ENCODE assay signal across 8 cellular contexts in genomic region chr19:48967346-48968178, GRCh38. TPM values are rescaled to one million over a fixed set of nuclear protein-coding genes. Genes with fewer than 3 reads are reported as not detected.
DNase-seq lines count a peak whose midpoint lies in the region; ATAC-seq, FAIRE-seq and TF ChIP-seq lines count a peak whose summit lies in the region.

No MANE protein-coding gene starts in this region.

- peaks cover 11% of the 10 kb centered on the region for H3K79me2 ChIP-seq in KMS-11 (ENCODE audit: insufficient read depth, low read depth)
- H3K79me2 ChIP-seq in astrocyte (ENCODE audit: insufficient read depth, low read length): peaks cover 20% of the 10 kb centered on the region
- H3K79me2 ChIP-seq in PC-3 (ENCODE audit: low read length): peaks cover 14% of the 10 kb centered on the region

- H3K9me3 Mint-ChIP-seq in astrocyte (ENCODE audit: unreplicated experiment): no peaks in the 10 kb centered on the region

- no peak for TF ChIP-seq CTCF in KMS-11 (conservative IDR thresholded peaks at IDR 0.05; ENCODE audit: low read depth, low read length)
- no peak for TF ChIP-seq CTCF in astrocyte (IDR thresholded peaks at IDR 0.05; ENCODE audit: insufficient read depth, low read depth, low read length)
- no peak for TF ChIP-seq CTCF in right lobe of liver (IDR thresholded peaks at IDR 0.05)
- TF ChIP-seq CTCF in upper lobe of right lung (IDR thresholded peaks at IDR 0.05): no peak
- TF ChIP-seq CTCF in PC-3 (conservative IDR thresholded peaks at IDR 0.05; ENCODE audit: low read depth, low read length): no peak

- H3K4me3 ChIP-seq in KMS-11 (IDR thresholded peaks at IDR 0.05; ENCODE audit: insufficient read depth, low read depth, low read length) (no peak overlapping the region), astrocyte (ENCODE audit: insufficient read depth, low read depth, low read length) (no peak overlapping the region), right lobe of liver (peak overlapping the region; percentile 84 to 97 (median 87)), upper lobe of right lung (peak overlapping the region; percentile 89), PC-3 (ENCODE audit: low read length) (no peak overlapping the region)

- POLR2A ChIA-PET in PC-3 (lab: Charles Lee; ENCODE audit: unreplicated experiment): interaction anchor here (0.6 kb wide), 1 partner anchor 181 kb away, joined by 18 read pairs; no protein-coding TSS in a partner anchor

- WGBS in right lobe of liver (ENCODE audit: insufficient coverage, low coverage, low lambda C conversion rate, missing lambda C conversion rate): 27% methylated on average over 10 of the region's 14 CpGs

- H3K4me2 ChIP-seq in KMS-11 (peak overlapping the region; percentile 99; the same call in 1 of the 2 replicates), astrocyte (ENCODE audit: low read length) (peak overlapping the region; percentile 90), PC-3 (ENCODE audit: low read length) (no peak overlapping the region)

- H3K4me1 ChIP-seq in KMS-11 (ENCODE audit: low read depth, poor library complexity, severe bottlenecking) (peaks cover 33% of the 10 kb centered on the region), astrocyte (ENCODE audit: insufficient read depth, low read length) (peaks cover 31% of the 10 kb centered on the region), right lobe of liver (peaks cover 0 to 11% (median 0%) of the 10 kb centered on the region in 4 donors), upper lobe of right lung (peaks cover 38% of the 10 kb centered on the region), PC-3 (ENCODE audit: insufficient read depth, low read length) (peaks cover 26% of the 10 kb centered on the region)

- H3K36me3 ChIP-seq in KMS-11 (ENCODE audit: insufficient read depth) (no peaks in the 10 kb centered on the region), astrocyte (ENCODE audit: insufficient read depth, low read length) (peaks cover 11% of the 10 kb centered on the region), right lobe of liver (peaks cover 0 to 28% (median 1%) of the 10 kb centered on the region in 4 donors), upper lobe of right lung (peaks cover 23% of the 10 kb centered on the region), PC-3 (ENCODE audit: low read depth, low read length) (peaks cover 17% of the 10 kb centered on the region; the same call in 1 of the 2 replicates)

- TF ChIP-seq POLR2A in right lobe of liver (IDR thresholded peaks at IDR 0.05): peak; percentile 31

- H3K4me1 Mint-ChIP-seq in astrocyte (ENCODE audit: low read depth, unreplicated experiment): peaks cover 29% of the 10 kb centered on the region

- peak overlapping the region; percentile 99 for H3K4me3 Mint-ChIP-seq in astrocyte (ENCODE audit: unreplicated experiment)

- H3K9ac ChIP-seq in KMS-11 (no peak overlapping the region), astrocyte (ENCODE audit: low read length) (peak overlapping the region; percentile 93), PC-3 (ENCODE audit: low read length) (no peak overlapping the region)

- no peaks in the 10 kb centered on the region for H3K9me2 ChIP-seq in PC-3 (replicated peaks; ENCODE audit: low read length)

- H3K27ac ChIP-seq in KMS-11 (no peak overlapping the region), astrocyte (ENCODE audit: low read depth, low read length) (no peak overlapping the region), right lobe of liver (peak overlapping the region; percentile 93 to 99 (median 97)), upper lobe of right lung (peak overlapping the region; percentile 95), PC-3 (ENCODE audit: low read length) (no peak overlapping the region)

- peak; percentile 0 to 23 (median 9) for ATAC-seq in right lobe of liver
- ATAC-seq in upper lobe of right lung: peak; percentile 19
- ATAC-seq in PC-3: no peak
- no peak for ATAC-seq in HG03469 (IDR thresholded peaks at IDR 0.05; ENCODE audit: unreplicated experiment)

- no peaks in the 10 kb centered on the region for H4K20me1 ChIP-seq in KMS-11 (ENCODE audit: insufficient read depth)
- peaks cover 52% of the 10 kb centered on the region for H4K20me1 ChIP-seq in astrocyte (ENCODE audit: insufficient read depth, low read length)
- H4K20me1 ChIP-seq in PC-3 (ENCODE audit: low read length): 0 out of 2 replicates have a peak, but pooled peaks cover 5% of the 10 kb centered on the region

- no TSS peak for BruUV-seq in PC-3 (replicated peaks; lab: Mats Ljungman, UMichigan)

- peak; percentile 96 for DNase-seq in CD1c-positive myeloid dendritic cell (ENCODE audit: extremely low spot score)
- DNase-seq in astrocyte (ENCODE audit: low read depth): peak; percentile 42
- peak; percentile 66 to 85 (median 76) for DNase-seq in right lobe of liver
- DNase-seq in upper lobe of right lung: peak; percentile 77
- DNase-seq in PC-3: no peak
- DNase-seq in NCI-H2107 (lab: John Stamatoyannopoulos, UW): no peak

- no peaks in the 10 kb centered on the region for H3K27me3 Mint-ChIP-seq in astrocyte (ENCODE audit: low read depth, unreplicated experiment)

- CTCF ChIA-PET in PC-3 (lab: Charles Lee): interaction anchor here (0.6 kb wide), 1 partner anchor 11 kb away, joined by 5 read pairs; no protein-coding TSS in a partner anchor

- no peak for FAIRE-seq in astrocyte (lab: Jason Lieb, UNC)

- no peak overlapping the region for H2AFZ ChIP-seq in KMS-11 (ENCODE audit: low read depth)
- H2AFZ ChIP-seq in astrocyte (ENCODE audit: low read depth, low read length): no peak overlapping the region
- H2AFZ ChIP-seq in PC-3 (ENCODE audit: low read length): no peak overlapping the region

- H3K27ac Mint-ChIP-seq in astrocyte (ENCODE audit: unreplicated experiment): peak overlapping the region; percentile 85

- peaks cover 29% of the 10 kb centered on the region for H3K36me3 Mint-ChIP-seq in astrocyte (ENCODE audit: low read depth, unreplicated experiment)

- H3K27me3 ChIP-seq in KMS-11 (ENCODE audit: insufficient read depth, low read depth) (no peaks in the 10 kb centered on the region), astrocyte (ENCODE audit: insufficient read depth, low read length) (no peaks in the 10 kb centered on the region), right lobe of liver (no peaks in the 10 kb centered on the region), upper lobe of right lung (no peaks in the 10 kb centered on the region), PC-3 (ENCODE audit: low read length) (no peaks in the 10 kb centered on the region)

- H3K9me3 ChIP-seq in astrocyte (ENCODE audit: insufficient read depth, low read depth, low read length) (no peaks in the 10 kb centered on the region), right lobe of liver (no peaks in the 10 kb centered on the region), upper lobe of right lung (no peaks in the 10 kb centered on the region), PC-3 (ENCODE audit: low read length) (no peaks in the 10 kb centered on the region)

- H3F3A ChIP-seq in PC-3 (ENCODE audit: low read length, unreplicated experiment): peaks cover 5% of the 10 kb centered on the region

- intact Hi-C loops in right lobe of liver (cut with DNase I): loop anchor here in 1 of 2 donors (10.0 kb wide), 1 partner anchor 63 kb away; the partner anchor contains the start of gene NUCB1
- intact Hi-C loops in upper lobe of right lung (cut with DNase I): no loop called here
- intact Hi-C loops in PC-3 (cut with micrococcal nuclease): no loop called here

RNA-seq across cellular contexts. Expression of gene FTL, which starts 2.5 kb away (rescaled TPM):
- 3,402 and 4,020 TPM in 2 replicates for total RNA-seq in astrocyte
- total RNA-seq in right lobe of liver: over 10,000 TPM in 3 of 6 experiments, 1,000 to 10,000 TPM in 3; 5,005 to 19,229 (median 10,447) TPM
- 7,346 TPM for total RNA-seq in upper lobe of right lung
- total RNA-seq in PC-3 (2014; rRNA removed): 1,109 and 1,250 TPM in 2 replicates

RNA-seq across cellular contexts. Expression of gene BAX, which starts 12.9 kb away (rescaled TPM):
- total RNA-seq in astrocyte (169 and 174 TPM in 2 replicates), right lobe of liver (10 to 100 TPM; 15.9 to 54.1 (median 30.8) TPM), upper lobe of right lung (127 TPM), PC-3 (2014; rRNA removed) (43.0 and 44.8 TPM in 2 replicates)

RNA-seq across cellular contexts. Expression of gene GYS1, which starts 25.5 kb away (rescaled TPM):
- total RNA-seq in astrocyte (86.0 and 86.8 TPM in 2 replicates), right lobe of liver (10 to 100 TPM in 2 of 6 experiments, 1 to 10 TPM in 4; 4.7 to 12.5 (median 8.9) TPM), upper lobe of right lung (35.1 TPM), PC-3 (2014; rRNA removed) (38.6 and 54.0 TPM in 2 replicates)

RNA-seq across cellular contexts. Expression of gene RUVBL2, which starts 26.1 kb away (rescaled TPM):
- total RNA-seq in astrocyte: 105 and 106 TPM in 2 replicates
- 10 to 100 TPM; 22.8 to 66.7 (median 32.3) TPM for total RNA-seq in right lobe of liver
- total RNA-seq in upper lobe of right lung: 37.6 TPM
- 291 and 421 TPM in 2 replicates for total RNA-seq in PC-3 (2014; rRNA removed)

RNA-seq across cellular contexts. Expression of gene DHDH, which starts 34.1 kb away (rescaled TPM):
- total RNA-seq in astrocyte (0.45 TPM in 1 of 2 replicates, not detected in the other), right lobe of liver (under 1 TPM in 1 of 6 experiments, not detected in 5; 0.29 TPM), upper lobe of right lung (3.0 TPM), PC-3 (2014; rRNA removed) (1.6 and 1.8 TPM in 2 replicates)

Comparison
In these comparisons a context has a peak if more than half of its experiments do, and no peak if none do; other contexts are left out.
1. DNase-seq: peak in CD1c-positive myeloid dendritic cell (single experiment), astrocyte (single experiment), right lobe of liver (3 of 3) and upper lobe of right lung (single experiment); none in PC-3 (single experiment) and NCI-H2107 (single experiment).
2. H3K27ac ChIP-seq: peak in right lobe of liver (3 of 3) and upper lobe of right lung (single experiment); none in KMS-11 (single experiment), astrocyte (single experiment) and PC-3 (single experiment).
3. H3K4me3 ChIP-seq: peak in right lobe of liver (3 of 3) and upper lobe of right lung (single experiment); none in KMS-11 (single experiment), astrocyte (single experiment) and PC-3 (single experiment).
4. ATAC-seq: peak in right lobe of liver (4 of 4) and upper lobe of right lung (single experiment); none in PC-3 (single experiment) and HG03469 (single experiment).